Comparison of ENCODE assay signal across 13 cellular contexts in the genomic region with DNA sequence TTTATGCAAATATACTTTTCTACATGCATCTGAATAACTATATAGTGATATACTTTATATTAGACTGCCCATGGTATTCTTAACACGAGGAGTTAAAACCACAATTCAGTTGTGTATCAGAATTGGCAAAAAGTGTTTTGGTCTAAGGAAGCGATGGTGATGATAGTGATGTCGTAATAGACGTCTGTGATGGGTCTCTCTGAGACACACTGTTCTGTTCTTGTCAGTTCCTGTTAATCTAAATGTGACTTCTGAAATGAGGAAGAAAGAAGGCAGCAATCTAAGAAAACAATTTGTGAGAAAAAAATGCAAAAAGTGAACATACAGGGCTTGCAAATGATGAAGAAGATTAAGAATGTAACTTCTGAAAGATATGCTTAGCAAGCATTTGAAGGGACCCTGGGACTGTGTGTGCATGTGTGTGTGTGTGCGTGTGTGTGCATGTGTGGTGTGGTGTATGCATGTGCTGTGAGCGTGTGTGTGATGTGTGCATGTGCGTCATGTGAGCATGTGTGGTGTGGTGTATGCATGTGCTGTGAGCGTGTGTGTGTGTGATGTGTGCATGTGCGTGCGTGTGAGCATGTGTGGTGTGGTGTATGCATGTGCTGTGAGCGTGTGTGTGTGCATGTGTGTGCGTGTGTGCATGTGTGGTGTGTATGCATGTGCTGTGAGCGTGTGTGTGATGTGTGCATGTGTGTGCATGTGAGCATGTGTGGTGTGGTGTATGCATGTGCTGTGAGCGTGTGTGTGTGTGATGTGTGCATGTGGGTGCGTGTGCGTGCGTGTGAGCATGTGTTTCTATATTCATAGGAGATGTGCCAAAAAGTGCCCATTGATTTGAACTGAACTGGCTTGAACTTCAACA.
DNase-seq lines count a peak whose midpoint lies in the region; ATAC-seq lines count a peak whose summit lies in the region.
"Had no signal": no experiment of that assay in that cellular context is flagged by ENCODE, and none has a peak within 500 bp of the region (broad histone marks: within the 10 kb centered on the region; RNA-seq: fewer than 3 reads in every experiment).

No MANE protein-coding gene starts in this region.

- H3K9me3 ChIP-seq in muscle layer of duodenum (ENCODE audit: control insufficient read depth in 1 of 2, low read length in 2 of 2) (no peaks in the 10 kb centered on the region), aorta (ENCODE audit: control insufficient read depth, low read length) (no peaks in the 10 kb centered on the region)
- H3K9me3 ChIP-seq in CD8-positive, alpha-beta memory T cell (ENCODE audit: low read length) = no peaks in the 10 kb centered on the region
- H3K9me3 ChIP-seq: SJSA1 had no signal

- no peaks in the 10 kb centered on the region for H3K36me3 Mint-ChIP-seq in CD8-positive, alpha-beta memory T cell
- H3K36me3 Mint-ChIP-seq: memory B cell had no signal

- ATAC-seq in aorta (ENCODE audit: low FRiP score) = peak; percentile 47
- no peak for ATAC-seq in GM18519 (IDR thresholded peaks at IDR 0.05; ENCODE audit: low FRiP score, unreplicated experiment)

- WGBS in aorta, 2 donors = 85 to 88% methylated on average over 17 of the region's 17 CpGs

- peak overlapping the region in 1 of 7 donors; percentile 55 for H3K4me3 Mint-ChIP-seq in CD8-positive, alpha-beta memory T cell
- H3K4me3 Mint-ChIP-seq: memory B cell had no signal

- peaks cover 2 to 4% of the 10 kb centered on the region in 2 donors for H3K27me3 Mint-ChIP-seq in CD8-positive, alpha-beta memory T cell

- DNase-seq in NCI-H1694 treated with DMSO at 0.1 percent for 48 hours (lab: John Stamatoyannopoulos, UW) (peak; percentile 13), NCI-H1694 (lab: John Stamatoyannopoulos, UW) (no peak), fibroblast of gingiva (ENCODE audit: low read depth) (peak; percentile 89), aorta (no peak), COR-L47 (lab: John Stamatoyannopoulos, UW) (no peak)
- DNase-seq in CD8-positive, alpha-beta memory T cell = no peak
- DNase-seq: activated CD8-positive, alpha-beta memory T cell treated with anti-CD3 and anti-CD28 coated beads for 24 hours; amniotic stem cell had no signal

- H3K9me3 Mint-ChIP-seq in CD8-positive, alpha-beta memory T cell = no peaks in the 10 kb centered on the region

- H3K4me3 ChIP-seq in muscle layer of duodenum (ENCODE audit: low read depth in 1 of 2, low read length in 2 of 2) (no peak overlapping the region), aorta (ENCODE audit: low read length in 2 of 2) (no peak overlapping the region)
- H3K4me3 ChIP-seq in CD8-positive, alpha-beta memory T cell (ENCODE audit: low read length) = no peak overlapping the region
- H3K4me3 ChIP-seq: SJSA1 had no signal

- no peaks in the 10 kb centered on the region for H3K4me1 Mint-ChIP-seq in CD8-positive, alpha-beta memory T cell
- H3K4me1 Mint-ChIP-seq: memory B cell had no signal

- H3K27me3 ChIP-seq in muscle layer of duodenum (ENCODE audit: low read depth, low read length) (no peaks in the 10 kb centered on the region), aorta (ENCODE audit: control insufficient read depth in 1 of 2, insufficient read depth in 2 of 2, low read length in 1 of 2) (no peaks in the 10 kb centered on the region)
- no peaks in the 10 kb centered on the region for H3K27me3 ChIP-seq in CD8-positive, alpha-beta memory T cell (ENCODE audit: insufficient read depth, low read length, poor library complexity, severe bottlenecking)

- H3K4me1 ChIP-seq in muscle layer of duodenum (ENCODE audit: control insufficient read depth in 1 of 2, insufficient read depth in 2 of 2, low read length in 2 of 2) (no peaks in the 10 kb centered on the region), aorta (ENCODE audit: control insufficient read depth in 1 of 2, insufficient read depth in 2 of 2, low read length in 2 of 2) (no peaks in the 10 kb centered on the region)
- no peaks in the 10 kb centered on the region for H3K4me1 ChIP-seq in CD8-positive, alpha-beta memory T cell (ENCODE audit: insufficient read depth, low read length)
- H3K4me1 ChIP-seq: SJSA1 had no signal

- CTCF ChIA-PET in CD8-positive, alpha-beta memory T cell (lab: Charles Lee) = no interaction called here

- intact Hi-C loops in aorta (cut with DNase I) = no loop called here

- H3K27ac ChIP-seq in muscle layer of duodenum (ENCODE audit: low read length) (peak overlapping the region; percentile 43), aorta (ENCODE audit: low read depth in 1 of 2, low read length in 2 of 2) (no peak overlapping the region)
- H3K27ac ChIP-seq in CD8-positive, alpha-beta memory T cell (ENCODE audit: low read depth, low read length) = no peak overlapping the region
- H3K27ac ChIP-seq: 22Rv1, SJSA1 had no signal

- H3K27ac Mint-ChIP-seq in CD8-positive, alpha-beta memory T cell = no peak overlapping the region
- H3K27ac Mint-ChIP-seq: memory B cell had no signal

- H3K36me3 ChIP-seq in muscle layer of duodenum (ENCODE audit: control insufficient read depth in 1 of 2, insufficient read depth in 2 of 2, low read length in 2 of 2) (no peaks in the 10 kb centered on the region), aorta (ENCODE audit: control insufficient read depth in 1 of 2, insufficient read depth in 2 of 2, low read length in 1 of 2) (no peaks in the 10 kb centered on the region)
- H3K36me3 ChIP-seq in CD8-positive, alpha-beta memory T cell (ENCODE audit: insufficient read depth, low read length) = no peaks in the 10 kb centered on the region
- H3K36me3 ChIP-seq: SJSA1 had no signal

- POLR2A ChIA-PET in CD8-positive, alpha-beta memory T cell (lab: Charles Lee) = no interaction called here

Comparison
In these comparisons a context has a peak if more than half of its experiments do, and no peak if none do; other contexts are left out.
1. DNase-seq: peak in NCI-H1694 treated with DMSO at 0.1 percent for 48 hours (single experiment) and fibroblast of gingiva (single experiment); none in NCI-H1694 (single experiment), aorta (0 of 2), COR-L47 (single experiment) and CD8-positive, alpha-beta memory T cell (0 of 5).